Comparison of ENCODE assay signal across 22 cellular contexts in the genomic region with DNA sequence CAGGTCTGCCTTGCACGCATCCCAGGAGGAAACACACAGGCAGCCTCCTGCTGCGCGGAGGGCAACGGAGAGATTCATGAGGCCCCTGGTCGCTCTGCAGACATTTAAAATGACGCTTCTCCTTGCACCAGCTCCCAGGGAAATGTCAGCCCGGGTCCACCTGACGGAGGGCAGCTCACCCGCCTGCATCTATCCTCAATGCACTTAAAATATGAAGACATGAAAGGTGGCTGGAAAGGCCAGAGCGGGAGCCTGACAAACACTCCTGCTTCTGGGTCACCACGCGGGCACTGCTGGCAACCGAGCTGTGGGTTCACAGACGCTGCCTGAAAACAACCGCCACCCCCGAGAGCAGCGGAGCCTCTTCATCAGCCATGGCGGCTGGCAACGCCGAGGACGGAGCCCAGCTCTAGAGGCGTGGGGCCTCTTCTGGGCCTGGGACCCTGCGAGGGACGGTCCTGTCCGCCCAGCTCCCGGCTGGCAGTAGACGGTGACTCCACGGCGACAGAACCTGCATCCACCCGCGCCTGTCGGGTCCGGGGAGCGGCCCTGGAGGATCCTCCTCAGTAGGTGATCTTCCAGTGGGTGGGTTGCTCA. TPM values are rescaled to one million over a fixed set of nuclear protein-coding genes. Genes with fewer than 3 reads are reported as not detected.
A peak's percentile ranks its signal among the peaks of the same experiment; 100 is the strongest.
DNase-seq lines count a peak whose midpoint lies in the region; ATAC-seq and TF ChIP-seq lines count a peak whose summit lies in the region.
"Had no signal": no experiment of that assay in that cellular context is flagged by ENCODE, and none has a peak within 500 bp of the region (broad histone marks: within the 10 kb centered on the region; RNA-seq: fewer than 3 reads in every experiment).

No MANE protein-coding gene starts in this region.

- H3K27me3 ChIP-seq in right cardiac atrium (ENCODE audit: control insufficient read depth, insufficient read depth) (no peaks in the 10 kb centered on the region), left lung (no peaks in the 10 kb centered on the region), tibial artery (no peaks in the 10 kb centered on the region), BE2C (no peaks in the 10 kb centered on the region)
- H3K27me3 ChIP-seq: body of pancreas, thyroid gland had no signal

- TF ChIP-seq CTCF in left lung (IDR thresholded peaks at IDR 0.05) (no peak), tibial artery (IDR thresholded peaks at IDR 0.05) (no peak), BE2C (IDR thresholded peaks at IDR 0.05; ENCODE audit: low read depth, low read length) (no peak)

- 93% methylated on average over 34 of the region's 34 CpGs for WGBS in right cardiac atrium

- no peaks in the 10 kb centered on the region for H3K9me3 ChIP-seq in right cardiac atrium (ENCODE audit: control insufficient read depth, low read length)
- H3K9me3 ChIP-seq in left lung, result no peaks in the 10 kb centered on the region
- H3K9me3 ChIP-seq in tibial artery, result no peaks in the 10 kb centered on the region
- H3K9me3 ChIP-seq in BE2C, result no peaks in the 10 kb centered on the region
- H3K9me3 ChIP-seq: body of pancreas, HAP-1, prostate gland, thyroid gland had no signal

- peaks cover 0 to 62% of the 10 kb centered on the region in 2 donors for H3K36me3 ChIP-seq in left lung
- H3K36me3 ChIP-seq in tibial artery, result peaks cover 46 to 66% (median 66%) of the 10 kb centered on the region in 3 donors
- H3K36me3 ChIP-seq in BE2C, result peaks cover 26% of the 10 kb centered on the region

- ATAC-seq in right cardiac atrium (no peak), left ventricle myocardium superior (no peak), left lung (no peak), GM21619 (IDR thresholded peaks at IDR 0.05; ENCODE audit: unreplicated experiment) (no peak)
- ATAC-seq: activated CD4-positive, CD25-positive, alpha-beta regulatory T cell treated with anti-CD3 and anti-CD28 coated beads, Interleukin-2, amount 50 U/mL, for 24 hours; body of pancreas; left colon; stimulated activated naive B cell treated with anti-CD40 and anti-IgM and Interleukin-4, amounts not matched to agents 10 μg/mL and 1 μg/mL and 100 μg/mL, for 72 hours had no signal

- intact Hi-C loops in right cardiac atrium (cut with DNase I), result no loop called here
- intact Hi-C loops in left ventricle myocardium superior (cut with micrococcal nuclease), result no loop called here
- intact Hi-C loops in left lung (cut with DNase I), result loop anchor here in 1 of 2 donors (10.0 kb wide), 1 partner anchor 80 kb away; no protein-coding TSS in a partner anchor
- intact Hi-C loops in tibial artery (cut with DNase I; ENCODE audit: low total_unique reads), result no loop called here

- DNase-seq in right cardiac atrium (peak in 2 of 3 donors; percentile 9 to 26), left ventricle myocardium superior (no peak), left lung (peak; percentile 22 to 64), tibial artery (peak; percentile 15 to 56), BE2C (no peak), COR-L47 (lab: John Stamatoyannopoulos, UW) (no peak)
- DNase-seq in activated CD8-positive, alpha-beta memory T cell treated with anti-CD3 and anti-CD28 coated beads, Interleukin-2, amount 50 U/mL, for 4 hours, result peak; percentile 13
- DNase-seq: body of pancreas; CD4-positive, CD25-positive, alpha-beta regulatory T cell; cortex of kidney; DMS 273 treated with DMSO at 0.1 percent for 48 hours; NCI-H146; NCI-H2171 treated with DMSO at 0.1 percent for 48 hours; NCI-H524 treated with DMSO at 0.1 percent for 48 hours; stimulated activated naive B cell treated with anti-CD40 and anti-IgM and Interleukin-4, amounts not matched to agents 10 μg/mL and 1 μg/mL and 100 μg/mL, for 72 hours; thyroid gland had no signal

- H3K27ac ChIP-seq in right cardiac atrium (ENCODE audit: low read length), result no peak overlapping the region
- no peak overlapping the region for H3K27ac ChIP-seq in left lung
- no peak overlapping the region for H3K27ac ChIP-seq in tibial artery
- H3K27ac ChIP-seq: body of pancreas, prostate gland, thyroid gland had no signal

- H3K4me3 ChIP-seq in right cardiac atrium (ENCODE audit: low read length) (no peak overlapping the region), left lung (no peak overlapping the region), tibial artery (no peak overlapping the region), BE2C (ENCODE audit: low read depth, low read length) (no peak overlapping the region)
- H3K4me3 ChIP-seq: body of pancreas, HAP-1, prostate gland, skin epidermis, thyroid gland had no signal

- H3K4me1 ChIP-seq in right cardiac atrium (ENCODE audit: control insufficient read depth, insufficient read depth, low read length) (no peaks in the 10 kb centered on the region), left lung (no peaks in the 10 kb centered on the region), tibial artery (no peaks in the 10 kb centered on the region), BE2C (no peaks in the 10 kb centered on the region)
- H3K4me1 ChIP-seq: body of pancreas, HAP-1, prostate gland, thyroid gland had no signal

RNA-seq across cellular contexts. Expression of a gene that starts 22.7 kb away (rescaled TPM):
- total RNA-seq in right cardiac atrium, result 10 to 100 TPM; 16.0 to 20.3 (median 19.1) TPM
- polyA plus RNA-seq in right cardiac atrium, result 14.1 TPM
- 15.7 TPM for total RNA-seq in left ventricle myocardium superior
- 10 to 100 TPM; 31.6 to 35.1 TPM for total RNA-seq in left lung
- polyA plus RNA-seq in BE2C (2012; ENCODE audit: insufficient read depth, insufficient read length, low read depth), result 83.0 TPM

Comparison
In these comparisons a context has a peak if more than half of its experiments do, and no peak if none do; other contexts are left out.
1. DNase-seq: peak in right cardiac atrium (2 of 3), activated CD8-positive, alpha-beta memory T cell treated with anti-CD3 and anti-CD28 coated beads, Interleukin-2, amount 50 U/mL, for 4 hours (single experiment), left lung (2 of 2) and tibial artery (2 of 2); none in left ventricle myocardium superior (single experiment), BE2C (single experiment) and COR-L47 (single experiment).